Comparison of ENCODE assay signal across 8 cellular contexts in the genomic region with DNA sequence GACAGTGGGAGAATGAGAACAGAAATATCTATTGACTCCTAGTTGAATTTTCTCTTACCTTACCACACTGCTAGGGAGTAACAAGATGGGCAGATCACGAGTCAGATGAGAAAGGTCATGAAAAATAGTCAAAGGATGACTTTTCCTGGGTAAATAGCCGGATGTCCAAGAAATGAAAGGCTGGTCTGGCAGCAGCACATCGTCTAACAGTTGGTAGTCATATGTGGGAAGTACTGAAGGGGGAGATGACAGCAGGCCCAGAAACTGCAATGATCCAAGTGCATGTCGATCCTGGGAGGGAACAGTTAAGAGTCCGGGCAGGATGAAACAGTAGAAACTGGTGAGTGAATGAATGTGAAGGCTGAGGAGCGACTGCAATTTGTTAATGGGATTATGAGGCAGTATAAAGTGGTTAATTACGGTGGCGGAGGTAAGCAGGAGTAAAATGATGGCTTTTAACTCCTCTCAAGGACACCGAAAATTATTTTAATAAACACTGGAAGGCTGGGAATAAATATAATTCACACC. TPM values are rescaled to one million over a fixed set of nuclear protein-coding genes. Genes with fewer than 3 reads are reported as not detected.
DNase-seq lines count a peak whose midpoint lies in the region; ATAC-seq and TF ChIP-seq lines count a peak whose summit lies in the region.

No MANE protein-coding gene starts in this region.

- H3K27me3 Mint-ChIP-seq in activated CD8-positive, alpha-beta T cell treated with anti-CD3 and anti-CD28 coated beads, Interleukin-2, amount 10 ng/mL, durations not matched to agents 7 days and 5 days (ENCODE audit: low read depth): peaks cover 3% of the 10 kb centered on the region
- H3K27me3 Mint-ChIP-seq in osteocyte (ENCODE audit: unreplicated experiment): no peaks in the 10 kb centered on the region

- H3K4me3 Mint-ChIP-seq in activated CD8-positive, alpha-beta T cell treated with anti-CD3 and anti-CD28 coated beads, Interleukin-2, amount 10 ng/mL, durations not matched to agents 7 days and 5 days: peak overlapping the region; percentile 75
- H3K4me3 Mint-ChIP-seq in osteocyte (ENCODE audit: unreplicated experiment): peak overlapping the region; percentile 93

- peak; percentile 65 for DNase-seq in SIG-M5 treated with dmso at 0.1 percent for 504 hours (lab: John Stamatoyannopoulos, UW; ENCODE audit: unreplicated experiment)
- DNase-seq in SIG-M5 (lab: John Stamatoyannopoulos, UW): no peak
- DNase-seq in NCI-H146 (lab: John Stamatoyannopoulos, UW): peak; percentile 55
- peak; percentile 23 for DNase-seq in activated CD8-positive, alpha-beta T cell treated with anti-CD3 and anti-CD28 coated beads, Interleukin-2, amount 10 ng/mL, durations not matched to agents 7 days and 5 days
- peak; percentile 25 to 56 for DNase-seq in foreskin keratinocyte
- DNase-seq in osteocyte (ENCODE audit: extremely low spot score, unreplicated experiment): no peak
- DNase-seq in stimulated activated CD4-positive, alpha-beta T cell treated with anti-CD3 and anti-CD28 coated beads, Interleukin-4, amount 100 ng/mL, for 24 hours: no peak

- H3K9me3 Mint-ChIP-seq in activated CD8-positive, alpha-beta T cell treated with anti-CD3 and anti-CD28 coated beads, Interleukin-2, amount 10 ng/mL, durations not matched to agents 7 days and 5 days (ENCODE audit: insufficient read depth): no peaks in the 10 kb centered on the region
- H3K9me3 Mint-ChIP-seq in osteocyte (ENCODE audit: unreplicated experiment): no peaks in the 10 kb centered on the region

- H3K27ac ChIP-seq in foreskin keratinocyte: peak overlapping the region; percentile 97

- H3K4me1 ChIP-seq in foreskin keratinocyte: peaks cover 32% of the 10 kb centered on the region

- TF ChIP-seq CTCF in foreskin keratinocyte (conservative IDR thresholded peaks at IDR 0.05) (no peak), osteocyte (IDR thresholded peaks at IDR 0.05) (peak; percentile 28)

- H3K27me3 ChIP-seq in foreskin keratinocyte: no peaks in the 10 kb centered on the region

- H3K4me1 Mint-ChIP-seq in activated CD8-positive, alpha-beta T cell treated with anti-CD3 and anti-CD28 coated beads, Interleukin-2, amount 10 ng/mL, durations not matched to agents 7 days and 5 days (ENCODE audit: low read depth): peaks cover 35% of the 10 kb centered on the region
- H3K4me1 Mint-ChIP-seq in osteocyte (ENCODE audit: unreplicated experiment): peaks cover 39% of the 10 kb centered on the region

- no peak for ATAC-seq in activated CD8-positive, alpha-beta T cell treated with anti-CD3 and anti-CD28 coated beads, Interleukin-2, amount 10 ng/mL, durations not matched to agents 7 days and 5 days
- ATAC-seq in foreskin keratinocyte (no peak), HG02642 (IDR thresholded peaks at IDR 0.05; ENCODE audit: poor library complexity, unreplicated experiment) (no peak)

- POLR2A ChIA-PET in activated CD8-positive, alpha-beta T cell treated with anti-CD3 and anti-CD28 coated beads, Interleukin-2, amount 10 ng/mL, durations not matched to agents 7 days and 5 days (lab: Charles Lee): interaction anchor here (0.5 kb wide), 1 partner anchor 601 kb away, joined by 3 read pairs; no protein-coding TSS in a partner anchor

- H3K27ac Mint-ChIP-seq in activated CD8-positive, alpha-beta T cell treated with anti-CD3 and anti-CD28 coated beads, Interleukin-2, amount 10 ng/mL, durations not matched to agents 7 days and 5 days: peak overlapping the region; percentile 84
- H3K27ac Mint-ChIP-seq in osteocyte (ENCODE audit: unreplicated experiment): peak overlapping the region; percentile 98

- peaks cover 2% of the 10 kb centered on the region for H3K36me3 Mint-ChIP-seq in activated CD8-positive, alpha-beta T cell treated with anti-CD3 and anti-CD28 coated beads, Interleukin-2, amount 10 ng/mL, durations not matched to agents 7 days and 5 days (ENCODE audit: low read depth)
- peaks cover 5% of the 10 kb centered on the region for H3K36me3 Mint-ChIP-seq in osteocyte (ENCODE audit: unreplicated experiment)

- CTCF ChIA-PET in activated CD8-positive, alpha-beta T cell treated with anti-CD3 and anti-CD28 coated beads, Interleukin-2, amount 10 ng/mL, durations not matched to agents 7 days and 5 days (lab: Charles Lee): interaction anchor here (0.8 to 2.9 kb wide), 6 partner anchors 20 to 593 kb away, joined by 3 to 14 read pairs (median 4); partner anchors contain the start of gene RAD52

RNA-seq across cellular contexts. Expression of gene ERC1, which starts 1.2 kb away (rescaled TPM):
- 10 to 100 TPM; 25.2 to 32.9 TPM for total RNA-seq in activated CD8-positive, alpha-beta T cell treated with anti-CD3 and anti-CD28 coated beads, Interleukin-2, amount 10 ng/mL, durations not matched to agents 7 days and 5 days
- total RNA-seq in foreskin keratinocyte (35.2 and 38.0 TPM in 2 replicates), osteocyte (79.5 and 83.9 TPM in 2 replicates)
- polyA plus RNA-seq in foreskin keratinocyte: 6.0 and 7.2 TPM in 2 replicates

RNA-seq across cellular contexts. Expression of gene RAD52, which starts 40.3 kb away (rescaled TPM):
- 10 to 100 TPM; 19.3 to 20.9 TPM for total RNA-seq in activated CD8-positive, alpha-beta T cell treated with anti-CD3 and anti-CD28 coated beads, Interleukin-2, amount 10 ng/mL, durations not matched to agents 7 days and 5 days
- total RNA-seq in foreskin keratinocyte (15.5 and 18.1 TPM in 2 replicates), osteocyte (15.4 and 17.8 TPM in 2 replicates)
- 3.7 and 6.2 TPM in 2 replicates for polyA plus RNA-seq in foreskin keratinocyte

Comparison
In these comparisons a context has a peak if more than half of its experiments do, and no peak if none do; other contexts are left out.
1. DNase-seq: peak in SIG-M5 treated with dmso at 0.1 percent for 504 hours (single experiment), NCI-H146 (single experiment), activated CD8-positive, alpha-beta T cell treated with anti-CD3 and anti-CD28 coated beads, Interleukin-2, amount 10 ng/mL, durations not matched to agents 7 days and 5 days (single experiment) and foreskin keratinocyte (2 of 2); none in SIG-M5 (single experiment), osteocyte (single experiment) and stimulated activated CD4-positive, alpha-beta T cell treated with anti-CD3 and anti-CD28 coated beads, Interleukin-4, amount 100 ng/mL, for 24 hours (single experiment).